Comparison of ENCODE assay signal across 8 cellular contexts in genomic region chr2:32947076-32947483, GRCh38. TPM values are rescaled to one million over a fixed set of nuclear protein-coding genes. Genes with fewer than 3 reads are reported as not detected.
A peak's percentile ranks its signal among the peaks of the same experiment; 100 is the strongest.
DNase-seq lines count a peak whose midpoint lies in the region; ATAC-seq and TF ChIP-seq lines count a peak whose summit lies in the region.

No MANE protein-coding gene starts in this region.

- intact Hi-C loops in ovary (cut with DNase I): loop anchor here in 1 of 4 donors (10.0 kb wide), 1 partner anchor 172 kb away; no protein-coding TSS in a partner anchor

- no peak for TF ChIP-seq POLR2A in ovary (IDR thresholded peaks at IDR 0.05)

- H3K27me3 ChIP-seq in HAP-1 (ENCODE audit: low read depth): peaks cover 38% of the 10 kb centered on the region
- no peaks in the 10 kb centered on the region for H3K27me3 ChIP-seq in SJCRH30
- no peaks in the 10 kb centered on the region for H3K27me3 ChIP-seq in fibroblast of lung (ENCODE audit: control insufficient read depth, insufficient read depth, low read length)
- H3K27me3 ChIP-seq in ovary: no peaks in the 10 kb centered on the region

- in situ Hi-C loops in HAP-1 (cut with MboI; ENCODE audit: low sequenced_read_pairs): loop anchor here (25.0 kb wide), 1 partner anchor 640 kb away; the partner anchor contains the start of gene FAM98A

- H3K9ac ChIP-seq in fibroblast of lung (ENCODE audit: insufficient read depth, low read length): peak overlapping the region; percentile 45

- no peaks in the 10 kb centered on the region for H3K9me3 ChIP-seq in HAP-1
- H3K9me3 ChIP-seq in SJCRH30 (replicated peaks): 0 out of 2 replicates have a peak, but pooled peaks cover 2% of the 10 kb centered on the region
- H3K9me3 ChIP-seq in fibroblast of lung (ENCODE audit: control insufficient read depth, insufficient read depth, low read depth, low read length): no peaks in the 10 kb centered on the region
- H3K9me3 ChIP-seq in ovary: no peaks in the 10 kb centered on the region

- no peaks in the 10 kb centered on the region for H3K36me3 ChIP-seq in HAP-1 (replicated peaks)
- no peaks in the 10 kb centered on the region for H3K36me3 ChIP-seq in SJCRH30
- H3K36me3 ChIP-seq in fibroblast of lung (ENCODE audit: control insufficient read depth, insufficient read depth, low read length): no peaks in the 10 kb centered on the region
- no peaks in the 10 kb centered on the region for H3K36me3 ChIP-seq in ovary

- TF ChIP-seq CTCF in GM12875 (IDR thresholded peaks at IDR 0.05; ENCODE audit: borderline replicate concordance, insufficient read depth, low read depth, low read length) (no peak), fibroblast of lung (conservative IDR thresholded peaks at IDR 0.05 in 1 of 2, IDR thresholded peaks at IDR 0.05 in 1 of 2; ENCODE audit: low read depth in 1 of 2, low read length in 2 of 2) (no peak), ovary (IDR thresholded peaks at IDR 0.05) (no peak)

- no peak for ATAC-seq in GM18520 (IDR thresholded peaks at IDR 0.05; ENCODE audit: unreplicated experiment)

- no peak for DNase-seq in HAP-1 (ENCODE audit: low spot score in 2 of 2)
- DNase-seq in SJCRH30: peak in 1 of 2 experiments; percentile 40
- DNase-seq in fibroblast of lung (ENCODE audit: low read depth in 2 of 2): no peak
- DNase-seq in ovary: peak in 3 of 5 donors; percentile 9 to 43 (median 34)
- DNase-seq in DMS153 treated with DMSO at 0.1 percent for 48 hours (lab: John Stamatoyannopoulos, UW; ENCODE audit: unreplicated experiment): no peak
- no peak for DNase-seq in kidney glomerular epithelial cell (lab: John Stamatoyannopoulos, UW)

- no peaks in the 10 kb centered on the region for H4K20me1 ChIP-seq in fibroblast of lung (ENCODE audit: control insufficient read depth, extremely low read depth, insufficient read depth, low read length)

- H3K79me2 ChIP-seq in fibroblast of lung (ENCODE audit: control insufficient read depth, insufficient read depth, low read length): no peaks in the 10 kb centered on the region

- peak overlapping the region; percentile 10 for H2AFZ ChIP-seq in fibroblast of lung (ENCODE audit: low read length)

- H3K4me1 ChIP-seq in HAP-1 (peaks cover 11% of the 10 kb centered on the region), SJCRH30 (no peaks in the 10 kb centered on the region), fibroblast of lung (ENCODE audit: control insufficient read depth, extremely low read depth, insufficient read depth, low read length) (no peaks in the 10 kb centered on the region), ovary (ENCODE audit: insufficient read depth) (no peaks in the 10 kb centered on the region)

- 0 to 1% methylated on average over 27 to 52 of the region's 52 CpGs; no CpG with 5 or more reads in 1 of the 3 donors for WGBS in ovary, 3 donors

- no peak for TF ChIP-seq EP300 in ovary (IDR thresholded peaks at IDR 0.05)

- H3K4me2 ChIP-seq in fibroblast of lung (ENCODE audit: extremely low read depth, insufficient read depth, low read length): peak overlapping the region; percentile 70

- peak overlapping the region; percentile 47 for H3K4me3 ChIP-seq in GM12875 (ENCODE audit: low read depth, low read length)
- H3K4me3 ChIP-seq in HAP-1: peak overlapping the region; percentile 28
- peak overlapping the region; percentile 95 for H3K4me3 ChIP-seq in SJCRH30
- peak overlapping the region; percentile 27 to 70 (median 52) for H3K4me3 ChIP-seq in fibroblast of lung (replicated peaks in 1 of 4; ENCODE audit: control extremely low read depth in 1 of 4, insufficient read depth in 1 of 4, low read depth in 3 of 4, low read length in 4 of 4)
- H3K4me3 ChIP-seq in ovary: peak overlapping the region; percentile 63

- H3K27ac ChIP-seq in SJCRH30: peak overlapping the region; percentile 74; the same call in 1 of the 2 replicates
- peak overlapping the region; percentile 3 for H3K27ac ChIP-seq in fibroblast of lung (ENCODE audit: insufficient read depth, low read length)
- H3K27ac ChIP-seq in ovary: peak overlapping the region in 1 of 2 donors; percentile 76

RNA-seq across cellular contexts. Expression of gene LTBP1, which starts 0.3 kb away (rescaled TPM):
- 62.0 and 63.1 TPM in 2 replicates for total RNA-seq in SJCRH30 (2014; rRNA removed; shearing (Covaris generic))
- total RNA-seq in fibroblast of lung: 190 and 324 TPM in 2 replicates
- polyA plus RNA-seq in fibroblast of lung: 254 and 291 TPM in 2 replicates
- 188 and 194 TPM in 2 replicates for polyA plus RNA-seq in fibroblast of lung (2012)
- 195 and 235 TPM in 2 replicates for polyA minus RNA-seq in fibroblast of lung (ENCODE audit: low replicate concordance)
- total RNA-seq in ovary: 10 to 100 TPM; 13.5 to 74.8 (median 41.8) TPM
- 100 to 1,000 TPM in 1 of 2 donors, 10 to 100 TPM in 1; 37.7 to 117 TPM for polyA plus RNA-seq in ovary

Comparison
In these comparisons a context has a peak if more than half of its experiments do, and no peak if none do; other contexts are left out.
1. H3K4me3 ChIP-seq: peak in every context shown above with its lines; median percentile 95 in SJCRH30; 63 in ovary; 52 in fibroblast of lung; 47 in GM12875; 28 in HAP-1.
2. DNase-seq: peak in ovary (3 of 5); none in HAP-1 (0 of 2), fibroblast of lung (0 of 2), DMS153 treated with DMSO at 0.1 percent for 48 hours (single experiment) and kidney glomerular epithelial cell (single experiment).